ENCODE assay signal across 8 cellular contexts in the genomic region with DNA sequence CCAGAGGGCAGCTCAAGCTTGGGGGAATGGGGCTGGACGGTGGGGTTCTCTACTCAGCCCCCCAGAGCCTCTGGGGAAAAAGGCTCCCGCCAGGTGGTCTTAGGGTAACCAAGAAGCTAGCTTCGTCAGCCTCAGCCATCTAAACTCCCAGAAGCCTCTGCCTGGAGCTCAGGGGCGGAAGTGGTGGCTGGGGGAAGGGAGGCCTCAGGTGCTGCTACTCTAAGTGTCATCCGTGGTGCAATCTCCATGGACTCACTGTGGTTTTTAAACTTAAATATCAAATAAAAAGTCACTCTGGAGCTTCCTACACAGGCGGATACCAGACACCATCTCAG. TPM values are rescaled to one million over a fixed set of nuclear protein-coding genes. Genes with fewer than 3 reads are reported as not detected.
DNase-seq lines count a peak whose midpoint lies in the region; ATAC-seq, FAIRE-seq and TF ChIP-seq lines count a peak whose summit lies in the region.

No MANE protein-coding gene starts in this region.

- no peak overlapping the region for H3K9ac ChIP-seq in H1 (replicated peaks in 1 of 4; ENCODE audit: extremely low read depth in 1 of 4, low read depth in 3 of 4, low read length in 3 of 4)

- no peak overlapping the region for H4K5ac ChIP-seq in H1 (ENCODE audit: insufficient read length, low read depth, low read length)

- H3K23me2 ChIP-seq in H1 (ENCODE audit: low read depth, low read length): peaks cover 3% of the 10 kb centered on the region; the same call in 1 of the 2 replicates

- no peak overlapping the region for H3K27ac Mint-ChIP-seq in chondrocyte (ENCODE audit: unreplicated experiment)

- H3K4ac ChIP-seq in H1 (replicated peaks; ENCODE audit: insufficient read length, low read depth, low read length): no peak overlapping the region

- CTCF ChIA-PET in H1 (lab: Charles Lee; ENCODE audit: partially characterized antibody): interaction anchor here (1.4 kb wide), 1 partner anchor 432 kb away, joined by 4 read pairs; no protein-coding TSS in a partner anchor

- H3K27me3 Mint-ChIP-seq in chondrocyte (ENCODE audit: low read depth): no peaks in the 10 kb centered on the region

- H3K36me3 ChIP-seq in H1 (ENCODE audit: control insufficient read depth in 2 of 4, insufficient read depth in 4 of 4, low read length in 3 of 4): no peaks in the 10 kb centered on the region

- no peaks in the 10 kb centered on the region for H3K79me2 ChIP-seq in H1 (ENCODE audit: control insufficient read depth in 1 of 2, insufficient read depth in 2 of 2, low read length in 2 of 2)

- ATAC-seq in HG03196 (IDR thresholded peaks at IDR 0.05; ENCODE audit: unreplicated experiment): peak; percentile 63
- ATAC-seq in activated CD4-positive, CD25-positive, alpha-beta regulatory T cell treated with anti-CD3 and anti-CD28 coated beads, Interleukin-2, amount 50 U/mL, for 24 hours: peak; percentile 87

- 64% methylated on average over 6 of the region's 6 CpGs; no CpG with 5 or more reads in 1 of the 2 experiments for WGBS in H1 (ENCODE audit: extremely low coverage in 1 of 2, insufficient coverage in 1 of 2, insufficient read length in 1 of 2, insufficient replicate concordance in 2 of 2, low coverage in 1 of 2, low lambda C conversion rate in 2 of 2, missing lambda C conversion rate in 1 of 2), 2 experiments

- POLR2A ChIA-PET in H1 (lab: Charles Lee; ENCODE audit: partially characterized antibody): interaction anchor here (1.4 to 3.0 kb wide), 2 partner anchors 13 to 54 kb away, joined by 7 to 9 read pairs; a partner anchor contains a TSS

- no peak overlapping the region for H3K14ac ChIP-seq in H1 (ENCODE audit: insufficient read length)

- H2BK20ac ChIP-seq in H1 (ENCODE audit: low read length): no peak overlapping the region

- H3K79me1 ChIP-seq in H1 (ENCODE audit: low read depth, low read length): no peaks in the 10 kb centered on the region

- peak overlapping the region; percentile 87; the same call in 1 of the 2 replicates for H2AFZ ChIP-seq in H1 (ENCODE audit: low read length)

- no peak for TF ChIP-seq EP300 in H1 (IDR thresholded peaks at IDR 0.05; ENCODE audit: borderline replicate concordance in 1 of 2, low read depth in 2 of 2, low read length in 2 of 2)

- peaks cover 29% of the 10 kb centered on the region for H3K9me3 Mint-ChIP-seq in chondrocyte (ENCODE audit: low read depth)

- DNase-seq in GM19240 (ENCODE audit: insufficient read length, low spot score): peak; percentile 50
- no peak for DNase-seq in H1 (ENCODE audit: low read depth in 1 of 2, low spot score in 2 of 2)
- peak; percentile 76 for DNase-seq in stimulated activated CD4-positive, alpha-beta T cell treated with anti-CD3 and anti-CD28 coated beads, Interleukin-4, amount 100 ng/mL, for 24 hours
- no peak for DNase-seq in dedifferentiated amniotic fluid mesenchymal stem cell (ENCODE audit: extremely low spot score)
- DNase-seq in hippocampal formation (lab: John Stamatoyannopoulos, UW): no peak
- DNase-seq in chondrocyte (ENCODE audit: low spot score): no peak

- no peak overlapping the region for H3K23ac ChIP-seq in H1 (ENCODE audit: insufficient read length)

- no peak overlapping the region for H2AK5ac ChIP-seq in H1 (ENCODE audit: low read depth, low read length)

- H3K4me1 ChIP-seq in H1 (replicated peaks in 1 of 4; ENCODE audit: control insufficient read depth in 3 of 4, insufficient read depth in 4 of 4, low read length in 3 of 4): peaks cover 2 to 10% (median 4%) of the 10 kb centered on the region in 4 experiments

- H3K56ac ChIP-seq in H1 (replicated peaks; ENCODE audit: insufficient read length, low read depth, low read length): no peak overlapping the region

- no peaks in the 10 kb centered on the region for H4K20me1 ChIP-seq in H1 (replicated peaks in 1 of 2; ENCODE audit: control insufficient read depth in 1 of 2, insufficient read depth in 2 of 2, low read length in 2 of 2)

- H3K4me1 Mint-ChIP-seq in chondrocyte (ENCODE audit: low read depth): peaks cover 10% of the 10 kb centered on the region

- peak overlapping the region; percentile 68 to 80 for H3K4me2 ChIP-seq in H1 (ENCODE audit: insufficient read depth in 1 of 2, low read depth in 2 of 2, low read length in 2 of 2)

- H3K18ac ChIP-seq in H1 (ENCODE audit: extremely low read depth, low read length): 0 out of 2 replicates have a peak overlapping the region, but pooled peaks have one; percentile 72

- H3K4me3 ChIP-seq in H1 (ENCODE audit: extremely low read depth in 1 of 4, insufficient read depth in 2 of 4, low read depth in 3 of 4, low read length in 4 of 4): peak overlapping the region in 1 of 4 experiments; percentile 79; a peak in 4 of 8 replicates

- H3K9me3 ChIP-seq in H1 (ENCODE audit: insufficient read depth in 2 of 2, low read depth in 1 of 2, low read length in 1 of 2): peaks cover 7 to 12% of the 10 kb centered on the region in 2 experiments; a peak in 2 of 4 replicates

- H2BK5ac ChIP-seq in H1 (ENCODE audit: low read depth, low read length): peak overlapping the region; percentile 44; the same call in 1 of the 2 replicates

- H3K36me3 Mint-ChIP-seq in chondrocyte (ENCODE audit: low read depth): no peaks in the 10 kb centered on the region

- no peak overlapping the region for H2BK12ac ChIP-seq in H1 (ENCODE audit: low read depth, low read length)

- no peak overlapping the region for H2BK120ac ChIP-seq in H1 (replicated peaks; ENCODE audit: low read depth, low read length)

- no peak for TF ChIP-seq RAD21 in H1 (IDR thresholded peaks at IDR 0.05 in 1 of 2, conservative IDR thresholded peaks at IDR 0.05 in 1 of 2; ENCODE audit: low read depth in 2 of 2, low read length in 2 of 2)

- 0 out of 2 replicates have a peak overlapping the region, but pooled peaks have one; percentile 62 for H2BK15ac ChIP-seq in H1 (ENCODE audit: low read length)

- peaks cover 0 to 17% (median 6%) of the 10 kb centered on the region in 4 experiments; a peak in 5 of 7 replicates for H3K27me3 ChIP-seq in H1 (replicated peaks in 1 of 4; ENCODE audit: control insufficient read depth in 3 of 4, extremely low read depth in 1 of 4, insufficient read depth in 3 of 4, low read length in 3 of 4)

- H3K4me3 Mint-ChIP-seq in chondrocyte (ENCODE audit: unreplicated experiment): no peak overlapping the region

- FAIRE-seq in H1 (lab: Jason Lieb, UNC): no peak

- TF ChIP-seq POLR2A in H1 (IDR thresholded peaks at IDR 0.05; ENCODE audit: control extremely low read depth in 1 of 2, low read depth in 2 of 2, low read length in 2 of 2): no peak

- no peak for TF ChIP-seq CTCF in H1 (IDR thresholded peaks at IDR 0.05; ENCODE audit: control extremely low read depth in 1 of 3, insufficient read depth in 1 of 3, low read depth in 1 of 3, low read length in 3 of 3)
- no peak for TF ChIP-seq CTCF in chondrocyte (IDR thresholded peaks at IDR 0.05)

- H4K8ac ChIP-seq in H1 (ENCODE audit: extremely low read depth, insufficient read depth, low read length): peak overlapping the region; percentile 62; the same call in 1 of the 2 replicates

- H3K27ac ChIP-seq in H1 (ENCODE audit: low read depth, low read length): no peak overlapping the region

- no peak overlapping the region for H4K91ac ChIP-seq in H1 (replicated peaks; ENCODE audit: insufficient read length, low read length)

TF ChIP-seq in H1, 55 proteins besides CTCF, POLR2A, EP300 and RAD21 (continues in another document):
- TF ChIP-seq SP4 (IDR thresholded peaks at IDR 0.05; ENCODE audit: low read length) (no peak), TEAD4 (IDR thresholded peaks at IDR 0.05; ENCODE audit: low read depth, low read length) (no peak), PHF8 (conservative IDR thresholded peaks at IDR 0.05; ENCODE audit: low read depth, low read length) (no peak), BRCA1 (IDR thresholded peaks at IDR 0.05; ENCODE audit: low read depth, low read length) (no peak), TCF12 (IDR thresholded peaks at IDR 0.05; ENCODE audit: low read depth, low read length) (no peak), RNF2 (IDR thresholded peaks at IDR 0.05; ENCODE audit: borderline replicate concordance, low read depth, low read length, missing control alignments, poor library complexity, severe bottlenecking) (no peak), HDAC2 (IDR thresholded peaks at IDR 0.05; ENCODE audit: borderline replicate concordance in 1 of 2, low read depth in 2 of 2, low read length in 2 of 2) (no peak), CREB1 (IDR thresholded peaks at IDR 0.05) (no peak), KDM4A (IDR thresholded peaks at IDR 0.05; ENCODE audit: low read depth, low read length, severe bottlenecking) (no peak), TAF1 (IDR thresholded peaks at IDR 0.05; ENCODE audit: low read depth, low read length) (no peak), SAP30 (IDR thresholded peaks at IDR 0.05; ENCODE audit: insufficient read depth, insufficient replicate concordance, low read length) (no peak), JUND (IDR thresholded peaks at IDR 0.05; ENCODE audit: low read length) (no peak), EZH2 (IDR thresholded peaks at IDR 0.05; ENCODE audit: low read depth, low read length, severe bottlenecking) (no peak), BCL11A (IDR thresholded peaks at IDR 0.05; ENCODE audit: low read depth in 2 of 2, low read length in 2 of 2) (no peak)

RNA-seq across cellular contexts. Expression of a gene that starts 0.7 kb away (rescaled TPM):
- total RNA-seq in H1 (2021; fragmentation: NEBNext Ultra II Directional; extraction: Animal tissue kit (Norgen Biotek cat#: 25700)): 5.7 and 8.5 TPM in 2 replicates
- polyA plus RNA-seq in H1 (2011; rRNA removed): 3.2 and 3.9 TPM in 2 replicates
- polyA plus RNA-seq in H1 (2011; cell fraction: cytosol; rRNA removed): 3.6 TPM
- polyA plus RNA-seq in H1 (2011; cell fraction: nucleus; rRNA removed): 5.9 TPM
- polyA plus RNA-seq in H1 (2012, experiment 1 of 2): 3.1 to 6.1 TPM (median 4.7 TPM) in 4 replicates
- polyA plus RNA-seq in H1 (2012, experiment 2 of 2): 0.22 TPM
- polyA plus RNA-seq in H1 (2013, experiment 1 of 2): 1.9 TPM
- polyA plus RNA-seq in H1 (2013, experiment 2 of 2): 2.0 TPM
- 17.8 and 19.8 TPM in 2 replicates for polyA minus RNA-seq in H1 (2011; rRNA and poly(A)+ RNA removed)
- polyA minus RNA-seq in H1 (2011; cell fraction: cytosol; rRNA and poly(A)+ RNA removed): 2.3 TPM
- 21.1 TPM for polyA minus RNA-seq in H1 (2011; cell fraction: nucleus; rRNA and poly(A)+ RNA removed)
- 2.0 to 11.8 TPM (median 3.1 TPM) in 3 replicates for total RNA-seq in chondrocyte

RNA-seq across cellular contexts. Expression of a gene that starts 54.2 kb away (rescaled TPM):
- 44.5 and 45.5 TPM in 2 replicates for total RNA-seq in H1 (2021; fragmentation: NEBNext Ultra II Directional; extraction: Animal tissue kit (Norgen Biotek cat#: 25700))
- polyA plus RNA-seq in H1 (2011; rRNA removed): 9.8 and 16.9 TPM in 2 replicates
- polyA plus RNA-seq in H1 (2011; cell fraction: cytosol; rRNA removed): 32.0 TPM
- polyA plus RNA-seq in H1 (2011; cell fraction: nucleus; rRNA removed): 12.5 TPM
- polyA plus RNA-seq in H1 (2012, experiment 1 of 2): 26.5 to 47.4 TPM (median 33.6 TPM) in 4 replicates
- 3.3 TPM for polyA plus RNA-seq in H1 (2012, experiment 2 of 2)
- 52.8 TPM for polyA plus RNA-seq in H1 (2013, experiment 1 of 2)
- polyA plus RNA-seq in H1 (2013, experiment 2 of 2): 45.6 TPM
- polyA minus RNA-seq in H1 (2011; rRNA and poly(A)+ RNA removed): 19.3 and 20.9 TPM in 2 replicates
- polyA minus RNA-seq in H1 (2011; cell fraction: cytosol; rRNA and poly(A)+ RNA removed): 12.6 TPM
- 39.4 TPM for polyA minus RNA-seq in H1 (2011; cell fraction: nucleus; rRNA and poly(A)+ RNA removed)
- total RNA-seq in chondrocyte: 21.4 to 42.1 TPM (median 22.3 TPM) in 3 replicates

Comparison
In these comparisons a context has a peak if more than half of its experiments do, and no peak if none do; other contexts are left out.
1. DNase-seq: peak in GM19240 (single experiment) and stimulated activated CD4-positive, alpha-beta T cell treated with anti-CD3 and anti-CD28 coated beads, Interleukin-4, amount 100 ng/mL, for 24 hours (single experiment); none in H1 (0 of 2), dedifferentiated amniotic fluid mesenchymal stem cell (single experiment), hippocampal formation (0 of 2) and chondrocyte (single experiment).